19 cellular contexts compared by ENCODE assay signal in the genomic region with DNA sequence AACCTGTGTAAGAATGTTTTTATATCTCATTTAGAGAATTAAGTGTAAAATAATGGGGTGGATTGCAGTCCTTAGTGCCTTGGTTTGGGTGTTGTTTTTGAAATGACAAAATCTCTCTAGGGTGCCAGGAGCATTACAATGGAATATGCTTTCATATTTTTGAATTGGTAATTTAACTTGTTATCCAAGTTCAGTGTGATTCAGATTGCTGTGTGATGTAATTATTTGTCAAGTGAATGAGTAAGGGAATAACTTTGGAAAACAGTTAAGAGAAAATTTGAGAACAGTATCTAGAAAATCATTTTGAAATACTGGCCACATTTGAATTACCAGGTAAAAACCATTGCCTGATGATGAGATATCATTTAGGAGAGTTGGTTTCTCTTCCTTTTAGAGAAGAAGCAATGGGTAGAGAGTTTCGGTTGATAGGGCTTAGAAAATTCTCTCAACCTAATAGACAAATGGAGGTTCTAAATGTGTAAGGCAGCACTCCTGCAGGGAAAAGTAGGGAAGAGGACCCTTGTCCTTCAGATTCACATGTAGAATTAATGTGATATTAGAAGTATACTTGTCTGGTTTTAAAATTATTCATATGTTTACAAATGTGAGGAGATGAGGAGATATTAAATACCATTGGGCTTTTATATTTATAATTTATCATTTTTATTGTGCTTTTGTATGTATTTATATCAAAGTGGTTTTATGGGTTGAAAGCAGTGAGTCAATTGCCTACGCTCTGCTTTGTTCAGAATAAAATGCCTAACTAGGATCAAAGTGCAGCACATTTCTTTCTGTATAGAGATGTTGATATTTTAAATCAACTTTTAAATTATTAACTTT.
DNase-seq lines count a peak whose midpoint lies in the region; ATAC-seq, FAIRE-seq and TF ChIP-seq lines count a peak whose summit lies in the region.
"Had no signal": no experiment of that assay in that cellular context is flagged by ENCODE, and none has a peak within 500 bp of the region (broad histone marks: within the 10 kb centered on the region; RNA-seq: fewer than 3 reads in every experiment).

No MANE protein-coding gene starts in this region.

- peak overlapping the region; percentile 18 for H3K27ac Mint-ChIP-seq in MCF 10A (ENCODE audit: low read depth, unreplicated experiment)
- H3K27ac Mint-ChIP-seq: neural progenitor cell had no signal

- no peaks in the 10 kb centered on the region for H3K27me3 ChIP-seq in breast epithelium
- H3K27me3 ChIP-seq: neural progenitor cell had no signal

- no peaks in the 10 kb centered on the region for H3K9me3 Mint-ChIP-seq in MCF 10A (ENCODE audit: unreplicated experiment)

- H3K27ac ChIP-seq in breast epithelium (no peak overlapping the region), substantia nigra (ENCODE audit: low read depth, low read length, poor library complexity, severe bottlenecking) (no peak overlapping the region)
- H3K27ac ChIP-seq: neural progenitor cell, skin epidermis, thoracic aorta had no signal

- no peak for TF ChIP-seq POLR2A in breast epithelium (IDR thresholded peaks at IDR 0.05)

- TSS peak; percentile 50 for BruUV-seq in MCF 10A (replicated peaks; lab: Mats Ljungman, UMichigan)

- intact Hi-C loops in MCF 10A (cut with micrococcal nuclease), result no loop called here
- intact Hi-C loops in breast epithelium (cut with DNase I; ENCODE audit: low total_unique reads), result no loop called here

- ATAC-seq in HG03039 (IDR thresholded peaks at IDR 0.05; ENCODE audit: unreplicated experiment), result no peak

- POLR2A ChIA-PET in MCF 10A (lab: Yijun Ruan, JAX), result no interaction called here

- CTCF ChIA-PET in MCF 10A (lab: Yijun Ruan, JAX), result no interaction called here

- peak; percentile 19 for FAIRE-seq in frontal cortex (lab: Jason Lieb, UNC)

- H3K27me3 Mint-ChIP-seq in MCF 10A (ENCODE audit: insufficient read depth, unreplicated experiment), result no peaks in the 10 kb centered on the region

- H3K36me3 ChIP-seq in breast epithelium, result no peaks in the 10 kb centered on the region
- H3K36me3 ChIP-seq: neural progenitor cell, thoracic aorta had no signal

- no peaks in the 10 kb centered on the region for H3K9me3 ChIP-seq in breast epithelium
- H3K9me3 ChIP-seq: thoracic aorta had no signal

- H3K36me3 Mint-ChIP-seq in MCF 10A (ENCODE audit: insufficient read depth, unreplicated experiment), result peaks cover 1% of the 10 kb centered on the region

- H3K4me3 ChIP-seq in breast epithelium, result no peak overlapping the region
- H3K4me3 ChIP-seq: lung, neural progenitor cell, skin epidermis, thoracic aorta had no signal

- H3K4me1 ChIP-seq in breast epithelium, result no peaks in the 10 kb centered on the region

- H3K4me1 Mint-ChIP-seq in MCF 10A (ENCODE audit: insufficient read depth, unreplicated experiment), result peaks cover 7% of the 10 kb centered on the region

- H3K4me3 Mint-ChIP-seq in MCF 10A (ENCODE audit: unreplicated experiment), result no peak overlapping the region
- H3K4me3 Mint-ChIP-seq: neural progenitor cell had no signal

- DNase-seq in MCF 10A (ENCODE audit: unreplicated experiment), result peak; percentile 8
- DNase-seq in breast epithelium (ENCODE audit: low spot score in 2 of 2), result no peak
- DNase-seq in RKO (ENCODE audit: low spot score), result peak; percentile 24
- no peak for DNase-seq in frontal cortex (ENCODE audit: low spot score in 2 of 2)
- DNase-seq in substantia nigra (lab: John Stamatoyannopoulos, UW), result no peak
- no peak for DNase-seq in ureter (ENCODE audit: low spot score)
- DNase-seq in stimulated activated naive CD4-positive, alpha-beta T cell treated with Interleukin-2 at 50 U/mL for 16 hours (lab: John Stamatoyannopoulos, UW), result no peak
- DNase-seq: activated CD4-positive, alpha-beta T cell treated with anti-CD3 and anti-CD28 coated beads, Interleukin-2, amount 50 U/mL, for 4 hours; activated naive CD4-positive, alpha-beta T cell; caudate nucleus; hippocampal formation; NCI-H1092; NCI-H510A; T1000 had no signal

- no peak for TF ChIP-seq CTCF in MCF 10A (IDR thresholded peaks at IDR 0.05; ENCODE audit: unreplicated experiment)
- no peak for TF ChIP-seq CTCF in breast epithelium (IDR thresholded peaks at IDR 0.05)

Comparison
In these comparisons a context has a peak if more than half of its experiments do, and no peak if none do; other contexts are left out.
1. DNase-seq: peak in MCF 10A (single experiment) and RKO (single experiment); none in breast epithelium (0 of 2), frontal cortex (0 of 2), substantia nigra (0 of 49), ureter (single experiment) and stimulated activated naive CD4-positive, alpha-beta T cell treated with Interleukin-2 at 50 U/mL for 16 hours (single experiment).